ENCODE assay signal across 8 cellular contexts in the genomic region with DNA sequence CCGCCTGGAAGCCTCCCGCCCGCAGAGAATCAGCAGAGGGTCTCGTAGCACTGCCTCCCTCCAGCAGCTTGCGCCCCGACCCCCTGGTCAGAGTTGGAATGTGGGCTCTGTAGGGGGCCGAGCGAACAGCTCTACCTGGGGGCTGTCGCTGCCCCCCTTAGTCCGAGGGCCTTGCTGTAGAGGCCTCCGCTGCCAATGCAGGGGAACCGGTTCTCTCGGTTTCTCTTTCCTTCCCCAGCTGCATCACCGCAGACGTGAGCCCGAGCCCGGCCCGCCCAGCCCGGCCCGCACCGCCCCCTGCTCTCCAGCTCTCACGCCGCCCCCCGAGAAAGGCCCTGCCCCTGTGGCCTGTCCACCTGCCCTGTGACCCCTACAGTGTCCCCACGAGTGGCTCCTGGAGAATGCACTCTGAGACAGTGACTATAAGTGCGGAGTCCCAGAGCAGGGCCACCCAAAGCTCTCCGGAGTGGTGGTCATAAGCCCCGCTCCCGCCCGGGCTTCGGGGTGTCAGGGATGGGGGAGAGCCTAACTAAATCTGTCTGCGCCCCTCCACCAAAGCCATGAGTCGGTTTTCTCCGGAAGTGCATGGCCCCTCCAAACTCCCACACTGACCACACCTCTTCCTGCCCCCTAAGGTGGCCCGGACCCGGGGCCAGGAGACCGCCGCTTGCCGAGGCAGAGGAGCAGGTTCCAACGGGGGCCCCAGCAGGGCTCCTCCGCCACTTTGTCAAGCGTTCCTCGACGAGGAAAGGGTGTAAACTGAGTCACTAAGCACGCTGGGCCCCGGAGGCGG. TPM values are rescaled to one million over a fixed set of nuclear protein-coding genes. Genes with fewer than 3 reads are reported as not detected.
DNase-seq lines count a peak whose midpoint lies in the region; ATAC-seq and TF ChIP-seq lines count a peak whose summit lies in the region.

No MANE protein-coding gene starts in this region.

- in situ Hi-C loops in GM13977 (cut with MboI; ENCODE audit: low pct_unique_long_range_greater_than_20kb, low sequenced_read_pairs, unreplicated experiment): no loop called here

- H3K4me1 Mint-ChIP-seq in activated B cell treated with CpG ODN at 0.5 μM for 24 hours: peaks cover 40% of the 10 kb centered on the region

- no peak for TF ChIP-seq EP300 in sigmoid colon (IDR thresholded peaks at IDR 0.05)

- H3K27me3 ChIP-seq in cardiac muscle cell (peaks cover 69% of the 10 kb centered on the region), sigmoid colon (peaks cover 36 to 67% (median 66%) of the 10 kb centered on the region in 3 donors)

- intact Hi-C loops in activated B cell treated with CpG ODN at 0.5 μM for 24 hours (cut with micrococcal nuclease) (no loop called here), sigmoid colon (cut with DNase I) (no loop called here), posterior vena cava (cut with DNase I) (no loop called here)

- H3K36me3 Mint-ChIP-seq in activated B cell treated with CpG ODN at 0.5 μM for 24 hours (ENCODE audit: low read depth): peaks cover 4% of the 10 kb centered on the region

- H3K27ac Mint-ChIP-seq in activated B cell treated with CpG ODN at 0.5 μM for 24 hours: peak overlapping the region; percentile 61

- TF ChIP-seq POLR2A in sigmoid colon (IDR thresholded peaks at IDR 0.05): no peak

- POLR2A ChIA-PET in activated B cell treated with CpG ODN at 0.5 μM for 24 hours (lab: Charles Lee): interaction anchor here (0.5 to 1.3 kb wide), 4 partner anchors 15 to 97 kb away, joined by 3 to 5 read pairs (median 3); no protein-coding TSS in a partner anchor

- TF ChIP-seq CTCF in GM13977 (IDR thresholded peaks at IDR 0.05; ENCODE audit: extremely low read depth, insufficient read depth, missing control alignments): no peak
- TF ChIP-seq CTCF in activated B cell treated with CpG ODN at 0.5 μM for 24 hours (IDR thresholded peaks at IDR 0.05): no peak
- no peak for TF ChIP-seq CTCF in cardiac muscle cell (IDR thresholded peaks at IDR 0.05; ENCODE audit: low read depth, low read length)
- no peak for TF ChIP-seq CTCF in sigmoid colon (IDR thresholded peaks at IDR 0.05)

- DNase-seq in GM13977 (ENCODE audit: low spot score) (peak; percentile 93), activated B cell treated with CpG ODN at 0.5 μM for 24 hours (no peak), cardiac muscle cell (ENCODE audit: low read depth in 1 of 2, low spot score in 1 of 2) (peak in 1 of 2 donors; percentile 14), sigmoid colon (no peak), posterior vena cava (ENCODE audit: low spot score) (no peak), NCI-H2227 (lab: John Stamatoyannopoulos, UW; ENCODE audit: unreplicated experiment) (no peak), SHP77 (lab: John Stamatoyannopoulos, UW) (no peak)

- no peaks in the 10 kb centered on the region for H3K27me3 Mint-ChIP-seq in activated B cell treated with CpG ODN at 0.5 μM for 24 hours

- CTCF ChIA-PET in activated B cell treated with CpG ODN at 0.5 μM for 24 hours (lab: Charles Lee): no interaction called here

- H3K27ac ChIP-seq in cardiac muscle cell (no peak overlapping the region), sigmoid colon (peak overlapping the region in 2 of 4 donors; percentile 18 to 74)

- H3K4me3 Mint-ChIP-seq in activated B cell treated with CpG ODN at 0.5 μM for 24 hours: peak overlapping the region; percentile 83

- H3K9me3 ChIP-seq in cardiac muscle cell (ENCODE audit: low read depth) (no peaks in the 10 kb centered on the region), sigmoid colon (no peaks in the 10 kb centered on the region)

- H3K9me3 Mint-ChIP-seq in activated B cell treated with CpG ODN at 0.5 μM for 24 hours: no peaks in the 10 kb centered on the region

- H3K36me3 ChIP-seq in cardiac muscle cell: no peaks in the 10 kb centered on the region
- peaks cover 0 to 13% (median 1%) of the 10 kb centered on the region in 4 donors for H3K36me3 ChIP-seq in sigmoid colon

- 12 to 15% methylated on average over 47 of the region's 47 CpGs for WGBS in sigmoid colon, 2 donors

- ATAC-seq in HG02798 (IDR thresholded peaks at IDR 0.05; ENCODE audit: poor library complexity, unreplicated experiment) (peak; percentile 21), activated B cell treated with CpG ODN at 0.5 μM for 24 hours (ENCODE audit: low read depth) (peak; percentile 40)

- H3K4me1 ChIP-seq in cardiac muscle cell (ENCODE audit: low read depth): no peaks in the 10 kb centered on the region
- H3K4me1 ChIP-seq in sigmoid colon: peaks cover 0 to 57% (median 54%) of the 10 kb centered on the region in 4 donors

- H3K4me3 ChIP-seq in cardiac muscle cell (peak overlapping the region; percentile 42), sigmoid colon (peak overlapping the region; percentile 1 to 48 (median 44))

RNA-seq across cellular contexts. Expression of gene ARHGAP27, which starts 1.7 kb away (rescaled TPM):
- 64.5 and 75.7 TPM in 2 replicates for total RNA-seq in activated B cell treated with CpG ODN at 0.5 μM for 24 hours
- 14.7 and 17.7 TPM in 2 replicates for total RNA-seq in cardiac muscle cell
- 5.6 and 12.3 TPM in 2 replicates for polyA plus RNA-seq in cardiac muscle cell
- total RNA-seq in sigmoid colon: 10 to 100 TPM in 1 of 4 donors, 1 to 10 TPM in 3; 9.1 to 16.6 (median 9.5) TPM
- 100 to 1,000 TPM in 1 of 3 donors, 10 to 100 TPM in 2; 40.8 to 144 (median 59.4) TPM for polyA plus RNA-seq in sigmoid colon
- total RNA-seq in posterior vena cava: 10 to 100 TPM; 17.8 to 24.5 TPM

RNA-seq across cellular contexts. Expression of gene PLEKHM1, which starts 59.6 kb away (rescaled TPM):
- total RNA-seq in activated B cell treated with CpG ODN at 0.5 μM for 24 hours (44.1 and 62.4 TPM in 2 replicates), cardiac muscle cell (16.7 and 50.8 TPM in 2 replicates), sigmoid colon (10 to 100 TPM; 19.3 to 43.4 (median 29.9) TPM), posterior vena cava (10 to 100 TPM; 43.2 to 45.3 TPM)
- polyA plus RNA-seq in cardiac muscle cell (13.1 and 13.5 TPM in 2 replicates), sigmoid colon (10 to 100 TPM; 17.4 to 28.7 (median 19.0) TPM)
